In genomic region chr12:121917950-121918678, GRCh38 we compare ENCODE assay signal across 8 cellular contexts. TPM values are rescaled to one million over a fixed set of nuclear protein-coding genes. Genes with fewer than 3 reads are reported as not detected.
DNase-seq lines count a peak whose midpoint lies in the region; ATAC-seq and TF ChIP-seq lines count a peak whose summit lies in the region.

A gene with protein sequence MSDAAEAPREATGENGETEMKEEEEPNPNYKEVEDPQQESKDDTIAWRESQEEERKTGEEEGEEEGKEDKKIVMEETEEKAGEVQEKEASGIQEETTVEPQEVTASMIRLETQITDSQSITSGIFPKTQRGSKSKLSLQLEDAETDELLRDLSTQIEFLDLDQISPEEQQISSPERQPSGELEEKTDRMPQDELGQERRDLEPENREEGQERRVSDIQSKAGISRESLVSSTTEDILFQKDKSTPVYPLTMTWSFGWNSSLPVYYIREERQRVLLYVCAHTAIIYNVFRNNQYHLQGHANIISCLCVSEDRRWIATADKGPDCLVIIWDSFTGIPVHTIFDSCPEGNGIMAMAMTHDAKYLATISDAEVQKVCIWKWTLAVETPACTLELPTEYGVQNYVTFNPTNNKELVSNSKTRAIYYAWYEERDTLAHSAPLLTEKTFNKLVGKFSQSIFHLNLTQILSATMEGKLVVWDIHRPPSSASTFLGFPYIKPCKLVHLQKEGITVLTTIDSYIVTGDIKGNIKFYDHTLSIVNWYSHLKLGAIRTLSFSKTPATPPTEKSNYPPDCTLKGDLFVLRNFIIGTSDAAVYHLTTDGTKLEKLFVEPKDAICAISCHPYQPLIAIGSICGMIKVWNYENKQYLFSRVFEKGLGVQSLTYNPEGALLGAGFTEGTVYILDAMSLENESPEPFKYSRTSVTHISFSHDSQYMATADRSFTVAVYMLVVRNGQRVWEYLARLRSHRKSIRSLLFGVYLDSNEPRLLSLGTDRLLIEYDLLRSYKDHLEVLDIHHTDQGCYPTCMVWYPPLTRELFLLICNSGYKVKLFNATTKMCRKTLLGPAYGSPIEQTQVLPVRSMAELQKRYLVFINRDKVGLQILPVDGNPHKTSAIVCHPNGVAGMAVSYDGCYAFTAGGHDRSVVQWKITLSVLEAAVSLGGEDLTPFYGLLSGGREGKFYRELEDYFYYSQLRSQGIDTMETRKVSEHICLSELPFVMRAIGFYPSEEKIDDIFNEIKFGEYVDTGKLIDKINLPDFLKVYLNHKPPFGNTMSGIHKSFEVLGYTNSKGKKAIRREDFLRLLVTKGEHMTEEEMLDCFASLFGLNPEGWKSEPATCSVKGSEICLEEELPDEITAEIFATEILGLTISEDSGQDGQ (plus strand): TSS chr12:121918592. CDS start chr12:121921306, 2,714 bp downstream.

- H2AFZ ChIP-seq in MM.1S (ENCODE audit: low read length) = peak within 1 kb of the TSS; percentile 45; the same call in 1 of the 2 replicates

- no peaks in the 10 kb centered on the region for H3K27me3 ChIP-seq in MM.1S (replicated peaks; ENCODE audit: insufficient read depth, low read length)

- H3K4me2 ChIP-seq in MM.1S (ENCODE audit: low read depth, low read length) = peak within 1 kb of the TSS; percentile 62; the same call in 1 of the 2 replicates

- H3K9ac ChIP-seq in MM.1S (ENCODE audit: low read length) = no peak within 1 kb of the TSS; the same call in 1 of the 2 replicates

- no peaks in the 10 kb centered on the region for H3K9me3 Mint-ChIP-seq in T-helper 1 cell treated with Interleukin-12 subunit alpha and Interleukin-12 subunit beta and Interleukin-4 antibody, amounts not matched to agents 30 μg/mL and 1 μg/mL, for 36 hours

- ATAC-seq in GM21619 (IDR thresholded peaks at IDR 0.05; ENCODE audit: unreplicated experiment) (peak; percentile 93), sciatic nerve (peak; percentile 87)

- intact Hi-C loops in sciatic nerve (cut with DNase I) = no loop called here

- no peaks in the 10 kb centered on the region for H3K4me1 ChIP-seq in MM.1S (ENCODE audit: low read length)

- peaks cover 16% of the 10 kb centered on the region for H3K4me1 Mint-ChIP-seq in T-helper 1 cell treated with Interleukin-12 subunit alpha and Interleukin-12 subunit beta and Interleukin-4 antibody, amounts not matched to agents 30 μg/mL and 1 μg/mL, for 36 hours (ENCODE audit: low read depth)

- peak within 1 kb of the TSS; percentile 83 for H3K4me3 Mint-ChIP-seq in T-helper 1 cell treated with Interleukin-12 subunit alpha and Interleukin-12 subunit beta and Interleukin-4 antibody, amounts not matched to agents 30 μg/mL and 1 μg/mL, for 36 hours

- H3K27ac Mint-ChIP-seq in T-helper 1 cell treated with Interleukin-12 subunit alpha and Interleukin-12 subunit beta and Interleukin-4 antibody, amounts not matched to agents 30 μg/mL and 1 μg/mL, for 36 hours = peak within 1 kb of the TSS; percentile 85

- H3K4me3 ChIP-seq in MM.1S (ENCODE audit: low read length) = peak within 1 kb of the TSS; percentile 48
- peak within 1 kb of the TSS; percentile 44 for H3K4me3 ChIP-seq in astrocyte of the cerebellum (ENCODE audit: low read depth, low read length)

- no peaks in the 10 kb centered on the region for H3F3A ChIP-seq in MM.1S (ENCODE audit: insufficient read depth, low read length)

- no peaks in the 10 kb centered on the region for H4K20me1 ChIP-seq in MM.1S (ENCODE audit: insufficient read depth, low read length)

- no peaks in the 10 kb centered on the region for H3K79me2 ChIP-seq in MM.1S (ENCODE audit: low read length)

- peaks cover 15% of the 10 kb centered on the region for H3K36me3 Mint-ChIP-seq in T-helper 1 cell treated with Interleukin-12 subunit alpha and Interleukin-12 subunit beta and Interleukin-4 antibody, amounts not matched to agents 30 μg/mL and 1 μg/mL, for 36 hours (ENCODE audit: low read depth)

- no peaks in the 10 kb centered on the region for H3K9me3 ChIP-seq in MM.1S (replicated peaks; ENCODE audit: insufficient read depth, low read length)

- no peak within 1 kb of the TSS for H3K27ac ChIP-seq in MM.1S (ENCODE audit: low read length)

- no peaks in the 10 kb centered on the region for H3K36me3 ChIP-seq in MM.1S (replicated peaks; ENCODE audit: insufficient read depth, low read length)

- H3K27me3 Mint-ChIP-seq in T-helper 1 cell treated with Interleukin-12 subunit alpha and Interleukin-12 subunit beta and Interleukin-4 antibody, amounts not matched to agents 30 μg/mL and 1 μg/mL, for 36 hours (ENCODE audit: low read depth) = peaks cover 3% of the 10 kb centered on the region

- DNase-seq in DMS53 treated with DMSO at 0.1 percent for 48 hours (lab: John Stamatoyannopoulos, UW; ENCODE audit: unreplicated experiment) = peak; percentile 87
- peak; percentile 84 for DNase-seq in MM.1S
- peak; percentile 31 for DNase-seq in astrocyte of the cerebellum (ENCODE audit: low read depth)
- DNase-seq in hypothalamus (lab: John Stamatoyannopoulos, UW) = peak; percentile 10 to 94 (median 83)
- peak; percentile 95 for DNase-seq in sciatic nerve (ENCODE audit: low spot score)
- no peak for DNase-seq in DMS114 treated with DMSO at 0.1 percent for 48 hours (lab: John Stamatoyannopoulos, UW; ENCODE audit: unreplicated experiment)

- no peaks in the 10 kb centered on the region for H3K9me2 ChIP-seq in MM.1S (replicated peaks; ENCODE audit: insufficient read depth, low read length)

- in situ Hi-C loops in astrocyte of the cerebellum (cut with HindIII; ENCODE audit: low sequenced_read_pairs) = no loop called here

- TF ChIP-seq CTCF in MM.1S (IDR thresholded peaks at IDR 0.05; ENCODE audit: low read length) (peak; percentile 48), astrocyte of the cerebellum (IDR thresholded peaks at IDR 0.05; ENCODE audit: low read depth, low read length, missing control alignments) (peak; percentile 75)

RNA-seq across cellular contexts. Expression of the gene that starts here (rescaled TPM):
- total RNA-seq in sciatic nerve = 3.8 TPM
